In the genomic region with DNA sequence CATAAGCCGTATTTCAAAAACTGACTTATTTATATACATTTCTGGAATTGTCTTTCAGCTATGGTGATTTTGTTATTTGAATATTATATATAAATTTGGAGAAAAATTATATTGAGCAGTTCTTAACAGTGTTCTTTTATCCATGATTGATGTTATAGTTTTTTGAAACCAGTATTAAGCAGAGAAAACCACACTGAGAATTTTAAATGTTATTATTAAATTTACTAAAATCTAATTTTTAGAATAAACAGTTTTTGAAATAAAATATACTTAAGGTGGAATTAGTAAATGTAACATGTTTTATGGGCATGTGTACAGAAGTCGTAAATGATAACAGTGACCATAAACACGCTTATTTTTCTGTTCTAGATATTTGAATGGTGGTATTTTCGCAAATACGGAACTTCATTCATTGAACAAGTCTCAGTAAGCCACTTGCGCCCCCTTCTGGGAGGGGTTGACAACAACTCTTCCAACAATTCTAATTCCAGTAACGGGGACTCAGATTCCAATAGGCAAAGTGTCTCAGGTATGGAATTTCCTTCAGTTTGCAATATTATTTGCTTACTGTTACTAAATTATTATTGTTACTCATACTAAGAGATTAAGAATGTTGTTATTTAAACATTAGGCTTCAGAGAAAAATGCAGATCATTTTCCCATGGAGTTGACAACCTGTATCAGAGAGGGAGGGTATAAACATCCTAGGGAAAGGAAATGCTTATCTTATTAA, we compare ENCODE assay signal across 8 cellular contexts.
DNase-seq lines count a peak whose midpoint lies in the region; ATAC-seq and TF ChIP-seq lines count a peak whose summit lies in the region.

No MANE protein-coding gene starts in this region.

- DNase-seq in AG20443 (ENCODE audit: low spot score) = peak; percentile 54
- DNase-seq in NCI-H2081 treated with DMSO at 0.1 percent for 48 hours (lab: John Stamatoyannopoulos, UW) = peak; percentile 53
- peak; percentile 56 to 57 for DNase-seq in central memory CD8-positive, alpha-beta T cell (ENCODE audit: low spot score in 2 of 2)
- peak; percentile 77 for DNase-seq in kidney tubule cell (ENCODE audit: low spot score)
- DNase-seq in stimulated activated CD4-positive, alpha-beta T cell treated with anti-CD3 and anti-CD28 coated beads, Interleukin-4, amount 100 ng/mL, for 1 hour = peak; percentile 77

- peak; percentile 69 for TF ChIP-seq CTCF in WI38 (IDR thresholded peaks at IDR 0.05; ENCODE audit: low read depth, low read length)

- H3K36me3 Mint-ChIP-seq in central memory CD8-positive, alpha-beta T cell (ENCODE audit: insufficient read depth) = no peaks in the 10 kb centered on the region

- no peaks in the 10 kb centered on the region for H3K27me3 Mint-ChIP-seq in central memory CD8-positive, alpha-beta T cell

- H3K4me3 Mint-ChIP-seq in central memory CD8-positive, alpha-beta T cell = no peak overlapping the region

- no peak overlapping the region for H3K4me3 ChIP-seq in WI38 (ENCODE audit: low read depth, low read length)

- ATAC-seq in GM19397 (IDR thresholded peaks at IDR 0.05; ENCODE audit: unreplicated experiment) (peak; percentile 53), HG03196 (IDR thresholded peaks at IDR 0.05; ENCODE audit: unreplicated experiment) (no peak)
- peak; percentile 28 for ATAC-seq in central memory CD8-positive, alpha-beta T cell (replicated peaks; ENCODE audit: extremely low read depth, poor library complexity, severe bottlenecking)

- no peak overlapping the region for H3K27ac Mint-ChIP-seq in central memory CD8-positive, alpha-beta T cell (ENCODE audit: low read depth)

- H3K4me1 Mint-ChIP-seq in central memory CD8-positive, alpha-beta T cell = no peaks in the 10 kb centered on the region

- no peaks in the 10 kb centered on the region for H3K9me3 Mint-ChIP-seq in central memory CD8-positive, alpha-beta T cell
